Comparison of ENCODE assay signal across 13 cellular contexts in genomic region chr2:30346475-30347169, GRCh38.
A peak's percentile ranks its signal among the peaks of the same experiment; 100 is the strongest.
DNase-seq lines count a peak whose midpoint lies in the region; ATAC-seq, FAIRE-seq and TF ChIP-seq lines count a peak whose summit lies in the region.
"Had no signal": no experiment of that assay in that cellular context is flagged by ENCODE, and none has a peak within 500 bp of the region (broad histone marks: within the 10 kb centered on the region; RNA-seq: fewer than 3 reads in every experiment).

No MANE protein-coding gene starts in this region.

- in situ Hi-C loops in K562 (cut with MboI) = no loop called here

- H3K27ac ChIP-seq in K562 (ENCODE audit: extremely low read depth, low read depth, low read length) = no peak overlapping the region
- H3K27ac ChIP-seq: epithelial cell of prostate had no signal

- TF ChIP-seq POLR2A in K562 (conservative IDR thresholded peaks at IDR 0.05) = no peak

- TF ChIP-seq RAD21 in K562 (CRISPR knock-in tag; conservative IDR thresholded peaks at IDR 0.05 in 1 of 2, IDR thresholded peaks at IDR 0.05 in 1 of 2) = no peak

- peak overlapping the region; percentile 62 for H3K4me3 Mint-ChIP-seq in nephron progenitor cell
- H3K4me3 Mint-ChIP-seq: stimulated activated naive CD8-positive, alpha-beta T cell treated with anti-CD3 and anti-CD28 coated beads, Interleukin-15, Interleukin-2, amounts not matched to agents 100 ng/mL and 50 ng/mL, for 24 hours had no signal

- no peaks in the 10 kb centered on the region for H4K20me1 ChIP-seq in K562 (replicated peaks; ENCODE audit: control insufficient read depth, insufficient read depth, low read length)

- H3K9me3 ChIP-seq in K562 (replicated peaks; ENCODE audit: control insufficient read depth, insufficient read depth, low read depth, low read length) = 0 out of 2 replicates have a peak, but pooled peaks cover 2% of the 10 kb centered on the region

- no peak overlapping the region for H3K4me2 ChIP-seq in K562 (ENCODE audit: insufficient read depth, low read length)

- peaks cover 27% of the 10 kb centered on the region for H3K9me3 Mint-ChIP-seq in nephron progenitor cell

- H3K4me3 ChIP-seq in K562 = no peak overlapping the region

- peak overlapping the region in 1 of 2 experiments; percentile 65; a peak in 2 of 4 replicates for H3K9ac ChIP-seq in K562 (ENCODE audit: insufficient read depth in 1 of 2, low read depth in 2 of 2, low read length in 2 of 2)

- peaks cover 23% of the 10 kb centered on the region for H3K4me1 Mint-ChIP-seq in nephron progenitor cell

- DNase-seq in K562 (ENCODE audit: extremely low read depth in 1 of 4, low spot score in 3 of 4) (no peak), left ventricle myocardium superior (peak; percentile 87), nephron progenitor cell (peak; percentile 30), ureter (ENCODE audit: low spot score) (peak; percentile 57)
- DNase-seq: activated CD8-positive, alpha-beta memory T cell treated with anti-CD3 and anti-CD28 coated beads, Interleukin-2, amount 50 U/mL, for 4 hours; NCI-H2029 treated with DMSO at 0.1 percent for 48 hours; PC-3 had no signal

- no peaks in the 10 kb centered on the region for H3K79me2 ChIP-seq in K562 (ENCODE audit: control insufficient read depth, insufficient read depth, low read length)

- TF ChIP-seq CTCF in K562 (IDR thresholded peaks at IDR 0.05 in 2 of 3, conservative IDR thresholded peaks at IDR 0.05 in 1 of 3; ENCODE audit: insufficient read depth in 2 of 3, low read depth in 1 of 3, low read length in 3 of 3) (no peak), nephron progenitor cell (IDR thresholded peaks at IDR 0.05) (no peak)

- POLR2A ChIA-PET in K562 (lab: Yijun Ruan, JAX) = interaction anchor here (0.9 kb wide), 1 partner anchor 12 kb away, joined by 3 read pairs; no protein-coding TSS in a partner anchor

- H3K4me1 ChIP-seq in K562 (replicated peaks in 1 of 2; ENCODE audit: control insufficient read depth in 2 of 2, insufficient read depth in 2 of 2, low read length in 2 of 2) = no peaks in the 10 kb centered on the region

- no TSS peak for BruUV-seq in K562 (replicated peaks; lab: Mats Ljungman, UMichigan)

- H3K36me3 ChIP-seq in K562 (ENCODE audit: control insufficient read depth, insufficient read depth, low read length) = no peaks in the 10 kb centered on the region; the same call in 2 of the 3 replicates

- WGBS in K562 (ENCODE audit: insufficient coverage, low coverage, missing lambda C conversion rate) = 46% methylated on average over 15 of the region's 21 CpGs

- H2AFZ ChIP-seq in K562 (ENCODE audit: low read depth, low read length) = peak overlapping the region; percentile 40; the same call in 1 of the 2 replicates

- TF ChIP-seq EP300 in K562 (IDR thresholded peaks at IDR 0.05; ENCODE audit: low read length) = no peak

- H3K36me3 Mint-ChIP-seq in nephron progenitor cell (ENCODE audit: low read depth) = peaks cover 6% of the 10 kb centered on the region

- peaks cover 10 to 34% of the 10 kb centered on the region in 2 experiments for H3K27me3 ChIP-seq in K562 (ENCODE audit: control insufficient read depth in 2 of 2, insufficient read depth in 2 of 2, low read length in 2 of 2)

- FAIRE-seq in K562 (lab: Jason Lieb, UNC) = no peak
- FAIRE-seq: TTC549 had no signal

- H3K27ac Mint-ChIP-seq in nephron progenitor cell = no peak overlapping the region
- H3K27ac Mint-ChIP-seq: stimulated activated naive CD8-positive, alpha-beta T cell treated with anti-CD3 and anti-CD28 coated beads, Interleukin-15, Interleukin-2, amounts not matched to agents 100 ng/mL and 50 ng/mL, for 24 hours had no signal

- peaks cover 14% of the 10 kb centered on the region for H3K27me3 Mint-ChIP-seq in nephron progenitor cell (ENCODE audit: low read depth, poor library complexity)
- H3K27me3 Mint-ChIP-seq: stimulated activated naive CD8-positive, alpha-beta T cell treated with anti-CD3 and anti-CD28 coated beads, Interleukin-15, Interleukin-2, amounts not matched to agents 100 ng/mL and 50 ng/mL, for 24 hours had no signal

- intact Hi-C loops in K562 (cut with micrococcal nuclease) (no loop called here), left ventricle myocardium superior (cut with micrococcal nuclease) (loop anchor here (10.0 kb wide), 2 partner anchors 68 to 358 kb away; no protein-coding TSS in a partner anchor)

- CTCF ChIA-PET in K562 (lab: Yijun Ruan, JAX; ENCODE audit: low intra/inter-chr PET ratio) = no interaction called here

- ATAC-seq in K562 (peak; percentile 29; the same call in 2 of the 3 replicates), left ventricle myocardium superior (peak; percentile 98), HG03097 (IDR thresholded peaks at IDR 0.05; ENCODE audit: low FRiP score, unreplicated experiment) (no peak), GM21786 (IDR thresholded peaks at IDR 0.05; ENCODE audit: unreplicated experiment) (no peak), HG02870 (IDR thresholded peaks at IDR 0.05; ENCODE audit: unreplicated experiment) (no peak)
- ATAC-seq: PC-3 had no signal

- H3K9me1 ChIP-seq in K562 (ENCODE audit: control insufficient read depth, insufficient read depth, low read length) = no peaks in the 10 kb centered on the region

TF ChIP-seq in K562, 482 proteins besides CTCF, POLR2A, EP300 and RAD21 (continues in another document):
- no peak for TF ChIP-seq TCF3 (CRISPR knock-in tag; IDR thresholded peaks at IDR 0.05)
- no peak for TF ChIP-seq FOS (IDR thresholded peaks at IDR 0.05; ENCODE audit: extremely low read depth, insufficient read length)
- no peak for TF ChIP-seq DDX20 (tag; IDR thresholded peaks at IDR 0.05; ENCODE audit: low read depth)
- no peak for TF ChIP-seq ZNF609 (CRISPR knock-in tag; IDR thresholded peaks at IDR 0.05; ENCODE audit: borderline replicate concordance)
- no peak for TF ChIP-seq ATF2 (CRISPR knock-in tag; IDR thresholded peaks at IDR 0.05)
- TF ChIP-seq MYNN (IDR thresholded peaks at IDR 0.05) = no peak
- no peak for TF ChIP-seq MYNN (CRISPR knock-in tag; IDR thresholded peaks at IDR 0.05)
- no peak for TF ChIP-seq MLLT1 (IDR thresholded peaks at IDR 0.05)
- no peak for TF ChIP-seq CTBP1 (IDR thresholded peaks at IDR 0.05; ENCODE audit: borderline replicate concordance)

Comparison
In these comparisons a context has a peak if more than half of its experiments do, and no peak if none do; other contexts are left out.
1. ATAC-seq: peak in K562 (single experiment) and left ventricle myocardium superior (single experiment); none in HG03097 (single experiment), GM21786 (single experiment) and HG02870 (single experiment).
2. DNase-seq: peak in left ventricle myocardium superior (single experiment), nephron progenitor cell (single experiment) and ureter (single experiment); none in K562 (0 of 4).